In genomic region chr15:74530771-74531143, GRCh38 we compare ENCODE assay signal across 1 cellular context.
TF ChIP-seq lines count a peak whose summit lies in the region.

No MANE protein-coding gene starts in this region.

TF ChIP-seq in GM23338, 12 proteins besides CTCF, POLR2A, EP300 and RAD21 (continued from another document):
- TF ChIP-seq REST (IDR thresholded peaks at IDR 0.05; ENCODE audit: unreplicated experiment) (no peak), ZNF114 (CRISPR knock-in tag; IDR thresholded peaks at IDR 0.05) (no peak), ZNF331 (CRISPR knock-in tag; IDR thresholded peaks at IDR 0.05; ENCODE audit: low read depth) (no peak), STAT1 (IDR thresholded peaks at IDR 0.05; ENCODE audit: unreplicated experiment) (no peak), ZNF462 (CRISPR knock-in tag; IDR thresholded peaks at IDR 0.05) (no peak), CREB1 (CRISPR knock-in tag; IDR thresholded peaks at IDR 0.05; ENCODE audit: low read depth) (no peak), JUNB (IDR thresholded peaks at IDR 0.05; ENCODE audit: unreplicated experiment) (no peak), EZH2 (IDR thresholded peaks at IDR 0.05; ENCODE audit: low read depth, unreplicated experiment) (no peak), NANOG (IDR thresholded peaks at IDR 0.05; ENCODE audit: borderline replicate concordance) (no peak)
